ENCODE assay signal across 14 cellular contexts in genomic region chr12:105775351-105775750, GRCh38.
A peak's percentile ranks its signal among the peaks of the same experiment; 100 is the strongest.
DNase-seq lines count a peak whose midpoint lies in the region; ATAC-seq and TF ChIP-seq lines count a peak whose summit lies in the region.
"Had no signal": no experiment of that assay in that cellular context is flagged by ENCODE, and none has a peak within 500 bp of the region (broad histone marks: within the 10 kb centered on the region; RNA-seq: fewer than 3 reads in every experiment).

No MANE protein-coding gene starts in this region.

- H3K9me3 Mint-ChIP-seq in natural killer cell treated with Interleukin-12 subunit alpha and Interleukin-12 subunit beta and Interleukin-15 and Interleukin-18, amount 100 ng/mL, for 72 hours, result no peaks in the 10 kb centered on the region
- H3K9me3 Mint-ChIP-seq: activated T-helper 17 cell treated with anti-CD3 and anti-CD28 coated beads, Interleukin-2, amount 50 U/mL, for 72 hours had no signal

- H3K27me3 Mint-ChIP-seq in natural killer cell treated with Interleukin-12 subunit alpha and Interleukin-12 subunit beta and Interleukin-15 and Interleukin-18, amount 100 ng/mL, for 72 hours, result peaks cover 6 to 15% of the 10 kb centered on the region in 2 donors

- peak; percentile 30 for TF ChIP-seq CTCF in fibroblast of pulmonary artery (IDR thresholded peaks at IDR 0.05; ENCODE audit: low read length, missing control alignments)

- H3K4me3 ChIP-seq in fibroblast of pulmonary artery (replicated peaks; ENCODE audit: low read depth, low read length), result no peak overlapping the region
- H3K4me3 ChIP-seq: mucosa of descending colon, skin epidermis had no signal

- in situ Hi-C loops in G401 (cut with HindIII; ENCODE audit: low sequenced_read_pairs), result no loop called here

- no peaks in the 10 kb centered on the region for H3K4me1 Mint-ChIP-seq in natural killer cell treated with Interleukin-12 subunit alpha and Interleukin-12 subunit beta and Interleukin-15 and Interleukin-18, amount 100 ng/mL, for 72 hours (ENCODE audit: low read depth in 2 of 2)
- H3K4me1 Mint-ChIP-seq: activated CD4-positive, alpha-beta T cell treated with anti-CD3 and anti-CD28 coated beads for 36 hours; activated T-helper 17 cell treated with anti-CD3 and anti-CD28 coated beads, Interleukin-2, amount 50 U/mL, for 72 hours had no signal

- DNase-seq in G401 (ENCODE audit: low spot score) (peak; percentile 2), NCI-H510A treated with DMSO at 0.1 percent for 48 hours (lab: John Stamatoyannopoulos, UW) (peak; percentile 18), fibroblast of pulmonary artery (ENCODE audit: low read depth) (peak; percentile 72), pons (ENCODE audit: low spot score) (peak; percentile 46), NK-92 (lab: John Stamatoyannopoulos, UW; ENCODE audit: unreplicated experiment) (no peak)
- DNase-seq in natural killer cell treated with Interleukin-12 subunit alpha and Interleukin-12 subunit beta and Interleukin-15 and Interleukin-18, amount 100 ng/mL, for 72 hours (ENCODE audit: low spot score), result no peak
- DNase-seq: activated CD4-positive, alpha-beta T cell treated with anti-CD3 and anti-CD28 coated beads for 36 hours; cortex of kidney; glutamatergic neuron; KBM-7; mucosa of descending colon had no signal

- no peak for ATAC-seq in natural killer cell treated with Interleukin-12 subunit alpha and Interleukin-12 subunit beta and Interleukin-15 and Interleukin-18, amount 100 ng/mL, for 72 hours
- ATAC-seq in HG03196 (IDR thresholded peaks at IDR 0.05; ENCODE audit: unreplicated experiment), result no peak
- ATAC-seq: activated CD4-positive, alpha-beta T cell treated with anti-CD3 and anti-CD28 coated beads for 36 hours; activated T-helper 17 cell treated with anti-CD3 and anti-CD28 coated beads, Interleukin-2, amount 50 U/mL, for 72 hours; mucosa of descending colon had no signal

- no peak overlapping the region for H3K4me3 Mint-ChIP-seq in natural killer cell treated with Interleukin-12 subunit alpha and Interleukin-12 subunit beta and Interleukin-15 and Interleukin-18, amount 100 ng/mL, for 72 hours
- H3K4me3 Mint-ChIP-seq: activated CD4-positive, alpha-beta T cell treated with anti-CD3 and anti-CD28 coated beads for 36 hours; activated T-helper 17 cell treated with anti-CD3 and anti-CD28 coated beads, Interleukin-2, amount 50 U/mL, for 72 hours had no signal

- H3K27ac Mint-ChIP-seq in natural killer cell treated with Interleukin-12 subunit alpha and Interleukin-12 subunit beta and Interleukin-15 and Interleukin-18, amount 100 ng/mL, for 72 hours, result no peak overlapping the region
- H3K27ac Mint-ChIP-seq: activated CD4-positive, alpha-beta T cell treated with anti-CD3 and anti-CD28 coated beads for 36 hours; activated T-helper 17 cell treated with anti-CD3 and anti-CD28 coated beads, Interleukin-2, amount 50 U/mL, for 72 hours had no signal

- no peaks in the 10 kb centered on the region for H3K36me3 Mint-ChIP-seq in natural killer cell treated with Interleukin-12 subunit alpha and Interleukin-12 subunit beta and Interleukin-15 and Interleukin-18, amount 100 ng/mL, for 72 hours

Comparison
In these comparisons a context has a peak if more than half of its experiments do, and no peak if none do; other contexts are left out.
1. DNase-seq: peak in G401 (single experiment), NCI-H510A treated with DMSO at 0.1 percent for 48 hours (single experiment), fibroblast of pulmonary artery (single experiment) and pons (single experiment); none in natural killer cell treated with Interleukin-12 subunit alpha and Interleukin-12 subunit beta and Interleukin-15 and Interleukin-18, amount 100 ng/mL, for 72 hours (single experiment) and NK-92 (single experiment).